Comparison of ENCODE assay signal across 16 cellular contexts in the genomic region with DNA sequence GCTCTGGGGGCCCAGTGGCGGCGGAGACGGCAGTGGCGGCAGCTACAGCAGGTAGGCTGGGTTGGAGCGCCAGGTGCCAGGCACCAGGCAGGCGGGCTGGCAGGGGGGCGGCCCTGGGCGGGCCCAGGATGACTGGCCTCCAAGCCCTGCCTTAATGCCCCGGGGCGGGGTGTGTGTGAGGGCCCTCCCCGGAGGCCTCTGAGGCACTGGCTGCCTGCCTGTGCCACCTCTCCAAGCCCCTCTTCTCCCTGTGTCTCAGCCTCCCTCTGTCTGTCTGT. TPM values are rescaled to one million over a fixed set of nuclear protein-coding genes. Genes with fewer than 3 reads are reported as not detected.
DNase-seq lines count a peak whose midpoint lies in the region; ATAC-seq and TF ChIP-seq lines count a peak whose summit lies in the region.
"Had no signal": no experiment of that assay in that cellular context is flagged by ENCODE, and none has a peak within 500 bp of the region (broad histone marks: within the 10 kb centered on the region; RNA-seq: fewer than 3 reads in every experiment).

A gene with protein sequence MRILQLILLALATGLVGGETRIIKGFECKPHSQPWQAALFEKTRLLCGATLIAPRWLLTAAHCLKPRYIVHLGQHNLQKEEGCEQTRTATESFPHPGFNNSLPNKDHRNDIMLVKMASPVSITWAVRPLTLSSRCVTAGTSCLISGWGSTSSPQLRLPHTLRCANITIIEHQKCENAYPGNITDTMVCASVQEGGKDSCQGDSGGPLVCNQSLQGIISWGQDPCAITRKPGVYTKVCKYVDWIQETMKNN (minus strand): TSS at position 63 of the 278 bp plus-strand sequence. CDS start 985 bp downstream, outside the sequence.

- H3K9me3 ChIP-seq in mammary epithelial cell (replicated peaks; ENCODE audit: insufficient read depth, low read length) = no peaks in the 10 kb centered on the region
- H3K9me3 ChIP-seq: adrenal gland, BLaER1, colonic mucosa had no signal

- no peak within 1 kb of the TSS for H3K4me2 ChIP-seq in mammary epithelial cell (ENCODE audit: insufficient read depth, low read depth, low read length)
- H3K4me2 ChIP-seq: BLaER1 had no signal

- no peak within 1 kb of the TSS for H3K27ac ChIP-seq in mammary epithelial cell (ENCODE audit: insufficient read depth, low read depth, low read length)
- H3K27ac ChIP-seq: adrenal gland, BLaER1, colonic mucosa had no signal

- no peak within 1 kb of the TSS for H3K4me3 ChIP-seq in mammary epithelial cell (replicated peaks in 1 of 3; ENCODE audit: insufficient read depth in 1 of 3, low read depth in 2 of 3, low read length in 3 of 3)
- H3K4me3 ChIP-seq: adrenal gland, BLaER1, colonic mucosa had no signal

- no CpG with 5 or more reads among the region's 11 CpGs for WGBS in mammary epithelial cell (ENCODE audit: low coverage, missing lambda C conversion rate)

- TF ChIP-seq CTCF in mammary epithelial cell (conservative IDR thresholded peaks at IDR 0.05 in 1 of 2, IDR thresholded peaks at IDR 0.05 in 1 of 2; ENCODE audit: extremely low read depth in 1 of 2, insufficient read depth in 1 of 2, low read depth in 1 of 2, low read length in 2 of 2) = no peak
- TF ChIP-seq CTCF in omental fat pad (IDR thresholded peaks at IDR 0.05) = no peak

- no peaks in the 10 kb centered on the region for H4K20me1 ChIP-seq in mammary epithelial cell (ENCODE audit: insufficient read depth, low read length)
- H4K20me1 ChIP-seq: BLaER1 had no signal

- H3K27me3 ChIP-seq in mammary epithelial cell (ENCODE audit: insufficient read depth, low read length) = no peaks in the 10 kb centered on the region
- H3K27me3 ChIP-seq: BLaER1 had no signal

- no TSS peak for BruUV-seq in mammary epithelial cell (replicated peaks; lab: Mats Ljungman, UMichigan)

- peaks cover 13% of the 10 kb centered on the region for H3K4me1 ChIP-seq in mammary epithelial cell (ENCODE audit: insufficient read depth, low read length)
- H3K4me1 ChIP-seq: adrenal gland, BLaER1, colonic mucosa had no signal

- dilution Hi-C loops in mammary epithelial cell (cut with HindIII; ENCODE audit: low sequenced_read_pairs) = loop anchor here (5.0 kb wide), 2 partner anchors 56 to 81 kb away; a partner anchor contains a TSS

- intact Hi-C loops in mammary epithelial cell (cut with micrococcal nuclease) = loop anchor here (10.0 kb wide), 1 partner anchor 228 kb away; a partner anchor contains a TSS

- in situ Hi-C loops in mammary epithelial cell (cut with MboI; ENCODE audit: low sequenced_read_pairs in 2 of 2) = no loop called here

- ATAC-seq in omental fat pad (ENCODE audit: low FRiP score) (peak; percentile 94), HG03432 (IDR thresholded peaks at IDR 0.05; ENCODE audit: unreplicated experiment) (no peak)

- H3K9ac ChIP-seq in mammary epithelial cell (ENCODE audit: insufficient read depth, low read length) = no peak within 1 kb of the TSS
- H3K9ac ChIP-seq: BLaER1 had no signal

- peak; percentile 27 for DNase-seq in D341Med (ENCODE audit: low spot score)
- peak; percentile 84 for DNase-seq in NCI-H1436 (lab: John Stamatoyannopoulos, UW)
- DNase-seq in mammary epithelial cell = peak; percentile 45
- no peak for DNase-seq in omental fat pad (ENCODE audit: low spot score)
- DNase-seq in stimulated activated CD4-positive, alpha-beta T cell treated with anti-CD3 and anti-CD28 coated beads, Interleukin-4, amount 100 ng/mL, for 1 hour = no peak
- no peak for DNase-seq in kidney glomerular epithelial cell (lab: John Stamatoyannopoulos, UW)
- DNase-seq in stimulated activated CD4-positive, alpha-beta T cell treated with anti-CD3 and anti-CD28 coated beads, Interleukin-2, amount 100 ng/mL, for 48 hours = no peak
- DNase-seq: activated T-cell treated with anti-CD3 and anti-CD28 coated beads, Interleukin-2, amount 50 U/mL, for 24 hours; adrenal gland; colonic mucosa; GDM1; NCI-H1694; SW 1271 had no signal

- H3K36me3 ChIP-seq in mammary epithelial cell (ENCODE audit: insufficient read depth, low read length) = no peaks in the 10 kb centered on the region
- H3K36me3 ChIP-seq: adrenal gland, BLaER1, colonic mucosa had no signal

- no peaks in the 10 kb centered on the region for H3K79me2 ChIP-seq in mammary epithelial cell (ENCODE audit: insufficient read depth, low read length)

- H2AFZ ChIP-seq in mammary epithelial cell (ENCODE audit: low read depth, low read length) = peak within 1 kb of the TSS; percentile 21

- CTCF ChIA-PET in mammary epithelial cell (lab: Charles Lee; ENCODE audit: low non-redundant PET) = no interaction called here

RNA-seq across cellular contexts. Expression of the gene that starts here (rescaled TPM):
- total RNA-seq in mammary epithelial cell = 1 to 10 TPM; 2.3 to 2.5 TPM
- 1.5 TPM for polyA plus RNA-seq in mammary epithelial cell
- polyA minus RNA-seq in mammary epithelial cell = not detected
- 100 to 1,000 TPM in 1 of 4 donors, 10 to 100 TPM in 2, not detected in 1; 21.6 to 116 (median 34.0) TPM for total RNA-seq in omental fat pad
- total RNA-seq: adrenal gland had no signal
- polyA plus RNA-seq: IgD-negative memory B cell had no signal

Comparison
In these comparisons a context has a peak if more than half of its experiments do, and no peak if none do; other contexts are left out.
1. DNase-seq: peak in D341Med (single experiment), NCI-H1436 (single experiment) and mammary epithelial cell (single experiment); none in omental fat pad (single experiment), stimulated activated CD4-positive, alpha-beta T cell treated with anti-CD3 and anti-CD28 coated beads, Interleukin-4, amount 100 ng/mL, for 1 hour (single experiment), kidney glomerular epithelial cell (single experiment) and stimulated activated CD4-positive, alpha-beta T cell treated with anti-CD3 and anti-CD28 coated beads, Interleukin-2, amount 100 ng/mL, for 48 hours (0 of 2).